ENCODE assay signal across 8 cellular contexts in genomic region chr9:34628656-34629491, GRCh38. TPM values are rescaled to one million over a fixed set of nuclear protein-coding genes. Genes with fewer than 3 reads are reported as not detected.
A peak's percentile ranks its signal among the peaks of the same experiment; 100 is the strongest.
DNase-seq lines count a peak whose midpoint lies in the region; ATAC-seq and TF ChIP-seq lines count a peak whose summit lies in the region.

Gene ARID3C (minus strand): TSS chr9:34629066. CDS start chr9:34628014, 1,052 bp downstream.

- H3K36me3 Mint-ChIP-seq in T-helper 1 cell treated with Interleukin-12 subunit alpha and Interleukin-12 subunit beta and Interleukin-4 antibody, amounts not matched to agents 30 μg/mL and 1 μg/mL, for 36 hours (ENCODE audit: low read depth), result peaks cover 5% of the 10 kb centered on the region

- H3K36me3 ChIP-seq in liver (ENCODE audit: control insufficient read depth in 4 of 4, insufficient read depth in 3 of 4, low read depth in 1 of 4, low read length in 3 of 4) (no peaks in the 10 kb centered on the region), stomach smooth muscle (ENCODE audit: control insufficient read depth in 2 of 2, insufficient read depth in 2 of 2, low read length in 2 of 2) (no peaks in the 10 kb centered on the region)

- no peak for TF ChIP-seq CTCF in liver (IDR thresholded peaks at IDR 0.05; ENCODE audit: low read depth, low read length, missing input control)

- ATAC-seq in HG03025 (IDR thresholded peaks at IDR 0.05; ENCODE audit: low FRiP score, unreplicated experiment), result no peak

- H3K27me3 ChIP-seq in liver (ENCODE audit: control insufficient read depth in 4 of 4, insufficient read depth in 4 of 4, low read length in 3 of 4) (no peaks in the 10 kb centered on the region), stomach smooth muscle (ENCODE audit: control insufficient read depth in 1 of 2, insufficient read depth in 2 of 2, low read length in 2 of 2) (peaks cover 48 to 55% of the 10 kb centered on the region in 2 donors)

- H3K4me3 ChIP-seq in liver (ENCODE audit: low read depth in 1 of 3, low read length in 3 of 3) (peak within 1 kb of the TSS in 2 of 3 donors; percentile 54 to 58), stomach smooth muscle (ENCODE audit: low read length in 2 of 2) (peak within 1 kb of the TSS; percentile 47 to 70)

- H3K9ac ChIP-seq in liver (ENCODE audit: low read depth in 1 of 2, low read length in 2 of 2) (no peak within 1 kb of the TSS), stomach smooth muscle (ENCODE audit: low read length in 2 of 2) (peak within 1 kb of the TSS; percentile 13 to 29)

- H3K27me3 Mint-ChIP-seq in T-helper 1 cell treated with Interleukin-12 subunit alpha and Interleukin-12 subunit beta and Interleukin-4 antibody, amounts not matched to agents 30 μg/mL and 1 μg/mL, for 36 hours (ENCODE audit: low read depth), result peaks cover 69% of the 10 kb centered on the region

- 1% methylated on average over 69 of the region's 69 CpGs for WGBS in liver

- H3K9me3 ChIP-seq in liver (ENCODE audit: control insufficient read depth in 4 of 4, low read length in 3 of 4) (no peaks in the 10 kb centered on the region), stomach smooth muscle (ENCODE audit: control insufficient read depth in 2 of 2, low read length in 2 of 2) (no peaks in the 10 kb centered on the region)

- no peak within 1 kb of the TSS for H3K27ac Mint-ChIP-seq in T-helper 1 cell treated with Interleukin-12 subunit alpha and Interleukin-12 subunit beta and Interleukin-4 antibody, amounts not matched to agents 30 μg/mL and 1 μg/mL, for 36 hours

- H3K9me3 Mint-ChIP-seq in T-helper 1 cell treated with Interleukin-12 subunit alpha and Interleukin-12 subunit beta and Interleukin-4 antibody, amounts not matched to agents 30 μg/mL and 1 μg/mL, for 36 hours, result no peaks in the 10 kb centered on the region

- DNase-seq in activated T-cell treated with anti-CD3 and anti-CD28 coated beads for 24 hours (ENCODE audit: low read depth) (peak; percentile 35), activated T-cell treated with anti-CD3 and anti-CD28 coated beads for 4 hours (no peak), NCI-H1694 (lab: John Stamatoyannopoulos, UW) (no peak)
- DNase-seq in central memory CD4-positive, alpha-beta T cell, result peak; percentile 28

- H3K27ac ChIP-seq in liver (ENCODE audit: low read depth in 1 of 2, low read length in 2 of 2), result peak within 1 kb of the TSS in 1 of 2 donors; percentile 86
- no peak within 1 kb of the TSS for H3K27ac ChIP-seq in stomach smooth muscle (ENCODE audit: low read length)

- H3K4me1 Mint-ChIP-seq in T-helper 1 cell treated with Interleukin-12 subunit alpha and Interleukin-12 subunit beta and Interleukin-4 antibody, amounts not matched to agents 30 μg/mL and 1 μg/mL, for 36 hours (ENCODE audit: low read depth), result peaks cover 13% of the 10 kb centered on the region

- peak within 1 kb of the TSS; percentile 79 for H3K4me3 Mint-ChIP-seq in T-helper 1 cell treated with Interleukin-12 subunit alpha and Interleukin-12 subunit beta and Interleukin-4 antibody, amounts not matched to agents 30 μg/mL and 1 μg/mL, for 36 hours

- TF ChIP-seq RAD21 in liver (IDR thresholded peaks at IDR 0.05), result no peak

- peaks cover 6 to 61% (median 53%) of the 10 kb centered on the region in 4 donors for H3K4me1 ChIP-seq in liver (ENCODE audit: control insufficient read depth in 4 of 4, insufficient read depth in 4 of 4, low read length in 3 of 4)
- peaks cover 15% of the 10 kb centered on the region for H3K4me1 ChIP-seq in stomach smooth muscle (ENCODE audit: control insufficient read depth, insufficient read depth, low read length)

TF ChIP-seq in liver, 16 proteins besides CTCF, POLR2A, EP300 and RAD21:
- TF ChIP-seq FOXA1 (IDR thresholded peaks at IDR 0.05) (no peak), FOXA2 (IDR thresholded peaks at IDR 0.05) (no peak), RXRA (IDR thresholded peaks at IDR 0.05) (no peak), YY1 (IDR thresholded peaks at IDR 0.05) (no peak), REST (IDR thresholded peaks at IDR 0.05) (no peak), HNF4A (conservative IDR thresholded peaks at IDR 0.05) (no peak), TAF1 (conservative IDR thresholded peaks at IDR 0.05) (no peak), ATF3 (IDR thresholded peaks at IDR 0.05) (no peak), NR2F2 (IDR thresholded peaks at IDR 0.05) (no peak), JUND (IDR thresholded peaks at IDR 0.05) (no peak), GABPA (IDR thresholded peaks at IDR 0.05 in 1 of 2, conservative IDR thresholded peaks at IDR 0.05 in 1 of 2) (no peak)

RNA-seq across cellular contexts. Expression of gene ARID3C, which starts in this region (rescaled TPM):
- 1 to 10 TPM; 2.2 to 2.6 TPM for total RNA-seq in liver
- polyA plus RNA-seq in liver, result 1 to 10 TPM in 1 of 2 donors, under 1 TPM in 1; 0.58 to 1.1 TPM

Comparison
In these comparisons a context has a peak if more than half of its experiments do, and no peak if none do; other contexts are left out.
1. DNase-seq: peak in activated T-cell treated with anti-CD3 and anti-CD28 coated beads for 24 hours (single experiment) and central memory CD4-positive, alpha-beta T cell (single experiment); none in activated T-cell treated with anti-CD3 and anti-CD28 coated beads for 4 hours (single experiment) and NCI-H1694 (single experiment).
2. H3K9ac ChIP-seq: peak in stomach smooth muscle (2 of 2); none in liver (0 of 2).